Comparison of ENCODE assay signal across 22 cellular contexts in genomic region chr12:112199136-112199535, GRCh38.
"Had no signal": no experiment of that assay in that cellular context is flagged by ENCODE, and none has a peak within 500 bp of the region (broad histone marks: within the 10 kb centered on the region; RNA-seq: fewer than 3 reads in every experiment).

No MANE protein-coding gene starts in this region.

- H3K4me1 Mint-ChIP-seq: nephron progenitor cell had no signal

- H3K27ac Mint-ChIP-seq: activated CD8-positive, alpha-beta T cell treated with anti-CD3 and anti-CD28 coated beads for 36 hours; nephron progenitor cell; stimulated activated naive CD8-positive, alpha-beta T cell treated with anti-CD3 and anti-CD28 coated beads, Interleukin-15, Interleukin-2, amounts not matched to agents 100 ng/mL and 50 ng/mL, for 24 hours; T-helper 2 cell treated with Interferon-gamma antibody and Interleukin-4, amounts not matched to agents 5 μg/mL and 100 μg/mL, for 36 hours; type B pancreatic cell had no signal

- H3K27me3 ChIP-seq: esophagus squamous epithelium, right atrium auricular region, suprapubic skin had no signal

- H3K4me1 ChIP-seq: esophagus squamous epithelium, left ventricle myocardium inferior, right atrium auricular region, suprapubic skin had no signal

- H3K27ac ChIP-seq: coronary artery, esophagus squamous epithelium, left ventricle myocardium inferior, right atrium auricular region, skin epidermis, suprapubic skin had no signal

- H3K4me3 Mint-ChIP-seq: activated CD8-positive, alpha-beta T cell treated with anti-CD3 and anti-CD28 coated beads for 36 hours; activated T-cell treated with anti-CD3 and anti-CD28 coated beads, Interleukin-2, amount 50 U/mL, for 4 hours; nephron progenitor cell; stimulated activated naive CD8-positive, alpha-beta T cell treated with anti-CD3 and anti-CD28 coated beads, Interleukin-15, Interleukin-2, amounts not matched to agents 100 ng/mL and 50 ng/mL, for 24 hours; T-helper 2 cell treated with Interferon-gamma antibody and Interleukin-4, amounts not matched to agents 5 μg/mL and 100 μg/mL, for 36 hours; type B pancreatic cell had no signal

- H3K9me3 Mint-ChIP-seq: activated CD8-positive, alpha-beta T cell treated with anti-CD3 and anti-CD28 coated beads for 36 hours; activated T-cell treated with anti-CD3 and anti-CD28 coated beads, Interleukin-2, amount 50 U/mL, for 4 hours; nephron progenitor cell; stimulated activated naive CD8-positive, alpha-beta T cell treated with anti-CD3 and anti-CD28 coated beads, Interleukin-15, Interleukin-2, amounts not matched to agents 100 ng/mL and 50 ng/mL, for 24 hours; T-helper 2 cell treated with Interferon-gamma antibody and Interleukin-4, amounts not matched to agents 5 μg/mL and 100 μg/mL, for 36 hours; type B pancreatic cell had no signal

- H3K9me3 ChIP-seq: esophagus squamous epithelium, left ventricle myocardium inferior, right atrium auricular region, suprapubic skin had no signal

- ATAC-seq: activated CD8-positive, alpha-beta T cell treated with anti-CD3 and anti-CD28 coated beads for 36 hours had no signal

- H3K27me3 Mint-ChIP-seq: activated CD8-positive, alpha-beta T cell treated with anti-CD3 and anti-CD28 coated beads for 36 hours; progenitor cell of endocrine pancreas; stimulated activated naive CD8-positive, alpha-beta T cell treated with anti-CD3 and anti-CD28 coated beads, Interleukin-15, Interleukin-2, amounts not matched to agents 100 ng/mL and 50 ng/mL, for 24 hours; type B pancreatic cell had no signal

- DNase-seq: activated CD4-positive, alpha-beta T cell treated with anti-CD3 and anti-CD28 coated beads for 4 hours; activated CD8-positive, alpha-beta T cell treated with anti-CD3 and anti-CD28 coated beads for 36 hours; activated effector memory CD4-positive, alpha-beta T cell treated with Interleukin-2 at 50 U/mL for 16 hours; activated naive CD4-positive, alpha-beta T cell treated with anti-CD3 and anti-CD28 coated beads, Interleukin-2, amount 50 U/mL, for 16 hours; activated T-cell treated with anti-CD3 and anti-CD28 coated beads, Interleukin-2, amount 50 U/mL, for 4 hours; central memory CD4-positive, alpha-beta T cell; esophagus squamous epithelium; foreskin fibroblast; hypothalamus; left ventricle myocardium inferior; nephron progenitor cell; occipital lobe; stimulated activated CD4-positive, alpha-beta T cell treated with anti-CD3 and anti-CD28 coated beads, Interleukin-15, amount 100 ng/mL, for 24 hours; SW 1271 had no signal

- H3K4me3 ChIP-seq: coronary artery, esophagus squamous epithelium, left ventricle myocardium inferior, right atrium auricular region, skin epidermis, suprapubic skin had no signal
